Comparison of ENCODE assay signal across 1 cellular context in the genomic region with DNA sequence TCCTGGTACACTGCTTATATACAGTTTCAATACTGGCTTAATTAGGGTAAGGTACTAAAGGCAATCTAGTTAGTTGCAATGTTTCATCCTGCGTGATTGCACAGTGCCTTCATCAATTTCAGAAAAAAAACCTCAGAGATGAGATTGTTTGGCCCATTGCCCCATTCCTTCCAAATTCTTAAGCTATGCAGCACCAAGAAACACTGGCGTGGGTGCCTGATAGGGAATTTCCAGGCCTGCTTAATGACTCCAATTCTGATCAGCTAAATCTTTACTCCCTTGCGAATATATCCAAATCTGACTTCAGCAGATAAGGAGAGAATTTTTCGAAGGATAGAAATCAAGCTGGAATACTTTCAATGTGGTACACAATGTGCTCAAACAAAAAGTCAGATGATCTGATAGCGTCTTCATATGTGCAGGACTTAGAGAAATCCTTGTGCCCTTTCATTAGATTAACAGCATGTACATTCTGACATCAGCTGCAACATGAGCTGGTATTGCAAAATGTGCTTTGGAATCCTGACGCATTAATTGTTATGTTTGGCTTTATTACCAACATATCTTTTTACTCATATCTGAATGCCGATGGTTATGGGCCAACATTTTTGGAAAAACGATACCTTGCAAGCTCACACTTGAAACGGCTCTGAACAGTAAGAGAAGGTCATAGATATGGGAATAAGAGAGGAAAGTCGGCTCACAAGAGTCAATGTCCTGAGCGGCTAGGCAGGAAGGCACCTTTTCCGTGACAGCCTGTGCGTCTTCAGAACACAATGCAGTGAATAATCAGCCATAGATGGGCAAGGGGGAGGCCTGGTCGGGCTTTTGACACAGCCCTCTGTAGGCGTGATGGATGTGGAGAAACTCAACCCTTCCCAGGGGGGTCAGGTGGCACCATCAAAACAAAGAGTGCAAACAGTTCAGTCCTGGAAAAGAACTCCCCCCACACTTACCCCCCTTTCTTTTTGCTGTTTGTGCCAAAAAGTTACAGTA.
TF ChIP-seq lines count a peak whose summit lies in the region.

No MANE protein-coding gene starts in this region.

TF ChIP-seq in H1, 55 proteins besides CTCF, POLR2A, EP300 and RAD21:
- no peak for TF ChIP-seq GABPA (IDR thresholded peaks at IDR 0.05; ENCODE audit: borderline replicate concordance, insufficient read depth, low read length)
- no peak for TF ChIP-seq SP4 (IDR thresholded peaks at IDR 0.05; ENCODE audit: low read length)
- no peak for TF ChIP-seq JUND (IDR thresholded peaks at IDR 0.05; ENCODE audit: low read length)
- TF ChIP-seq CTBP2 (IDR thresholded peaks at IDR 0.05; ENCODE audit: borderline replicate concordance, insufficient read depth, insufficient read length, low read length): no peak
- no peak for TF ChIP-seq KDM4A (IDR thresholded peaks at IDR 0.05; ENCODE audit: low read depth, low read length, severe bottlenecking)
- TF ChIP-seq, protein P1, sequence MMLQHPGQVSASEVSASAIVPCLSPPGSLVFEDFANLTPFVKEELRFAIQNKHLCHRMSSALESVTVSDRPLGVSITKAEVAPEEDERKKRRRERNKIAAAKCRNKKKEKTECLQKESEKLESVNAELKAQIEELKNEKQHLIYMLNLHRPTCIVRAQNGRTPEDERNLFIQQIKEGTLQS (IDR thresholded peaks at IDR 0.05; ENCODE audit: insufficient read depth, low read depth, low read length): no peak
- TF ChIP-seq, protein P2, sequence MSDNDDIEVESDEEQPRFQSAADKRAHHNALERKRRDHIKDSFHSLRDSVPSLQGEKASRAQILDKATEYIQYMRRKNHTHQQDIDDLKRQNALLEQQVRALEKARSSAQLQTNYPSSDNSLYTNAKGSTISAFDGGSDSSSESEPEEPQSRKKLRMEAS (IDR thresholded peaks at IDR 0.05): no peak
- TF ChIP-seq NRF1 (IDR thresholded peaks at IDR 0.05; ENCODE audit: low read depth, low read length): no peak
- TF ChIP-seq, protein P3, sequence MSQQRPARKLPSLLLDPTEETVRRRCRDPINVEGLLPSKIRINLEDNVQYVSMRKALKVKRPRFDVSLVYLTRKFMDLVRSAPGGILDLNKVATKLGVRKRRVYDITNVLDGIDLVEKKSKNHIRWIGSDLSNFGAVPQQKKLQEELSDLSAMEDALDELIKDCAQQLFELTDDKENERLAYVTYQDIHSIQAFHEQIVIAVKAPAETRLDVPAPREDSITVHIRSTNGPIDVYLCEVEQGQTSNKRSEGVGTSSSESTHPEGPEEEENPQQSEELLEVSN (IDR thresholded peaks at IDR 0.05): no peak
- no peak for TF ChIP-seq YY1 (IDR thresholded peaks at IDR 0.05; ENCODE audit: low read depth, low read length)
- TF ChIP-seq RNF2 (IDR thresholded peaks at IDR 0.05; ENCODE audit: borderline replicate concordance, low read depth, low read length, missing control alignments, poor library complexity, severe bottlenecking): no peak
- no peak for TF ChIP-seq CHD1 (IDR thresholded peaks at IDR 0.05; ENCODE audit: low read depth, low read length)
- TF ChIP-seq GTF2F1 (IDR thresholded peaks at IDR 0.05; ENCODE audit: borderline replicate concordance, low read depth, low read length): no peak
- TF ChIP-seq NANOG (IDR thresholded peaks at IDR 0.05; ENCODE audit: insufficient read depth, low read depth, low read length, poor library complexity, severe bottlenecking): no peak
